1 cellular context compared by ENCODE assay signal in the genomic region with DNA sequence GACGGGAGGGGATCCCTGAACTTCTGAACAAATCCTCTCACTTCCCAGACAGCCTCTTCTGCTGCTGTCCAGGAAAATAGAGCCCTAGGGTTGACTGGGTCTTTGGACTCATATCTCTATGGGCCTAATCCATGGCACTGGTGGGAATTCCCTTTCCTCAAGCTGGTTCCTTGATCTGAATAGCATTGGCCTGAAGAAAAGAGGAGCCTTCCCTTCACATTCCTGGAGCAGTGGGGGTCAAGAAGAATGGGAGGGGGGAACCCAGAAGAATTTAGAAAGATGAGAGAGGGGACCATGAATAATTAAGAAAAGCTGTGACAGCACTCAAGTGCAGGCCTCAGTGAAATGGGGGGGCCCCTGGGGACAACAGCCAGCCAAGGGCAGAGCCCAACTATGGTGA.
TF ChIP-seq lines count a peak whose summit lies in the region.

No MANE protein-coding gene starts in this region.

TF ChIP-seq in WTC11, 78 proteins besides CTCF, POLR2A, EP300 and RAD21 (continued from another document):
- TF ChIP-seq, protein P1, sequence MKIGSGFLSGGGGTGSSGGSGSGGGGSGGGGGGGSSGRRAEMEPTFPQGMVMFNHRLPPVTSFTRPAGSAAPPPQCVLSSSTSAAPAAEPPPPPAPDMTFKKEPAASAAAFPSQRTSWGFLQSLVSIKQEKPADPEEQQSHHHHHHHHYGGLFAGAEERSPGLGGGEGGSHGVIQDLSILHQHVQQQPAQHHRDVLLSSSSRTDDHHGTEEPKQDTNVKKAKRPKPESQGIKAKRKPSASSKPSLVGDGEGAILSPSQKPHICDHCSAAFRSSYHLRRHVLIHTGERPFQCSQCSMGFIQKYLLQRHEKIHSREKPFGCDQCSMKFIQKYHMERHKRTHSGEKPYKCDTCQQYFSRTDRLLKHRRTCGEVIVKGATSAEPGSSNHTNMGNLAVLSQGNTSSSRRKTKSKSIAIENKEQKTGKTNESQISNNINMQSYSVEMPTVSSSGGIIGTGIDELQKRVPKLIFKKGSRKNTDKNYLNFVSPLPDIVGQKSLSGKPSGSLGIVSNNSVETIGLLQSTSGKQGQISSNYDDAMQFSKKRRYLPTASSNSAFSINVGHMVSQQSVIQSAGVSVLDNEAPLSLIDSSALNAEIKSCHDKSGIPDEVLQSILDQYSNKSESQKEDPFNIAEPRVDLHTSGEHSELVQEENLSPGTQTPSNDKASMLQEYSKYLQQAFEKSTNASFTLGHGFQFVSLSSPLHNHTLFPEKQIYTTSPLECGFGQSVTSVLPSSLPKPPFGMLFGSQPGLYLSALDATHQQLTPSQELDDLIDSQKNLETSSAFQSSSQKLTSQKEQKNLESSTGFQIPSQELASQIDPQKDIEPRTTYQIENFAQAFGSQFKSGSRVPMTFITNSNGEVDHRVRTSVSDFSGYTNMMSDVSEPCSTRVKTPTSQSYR (CRISPR knock-in tag; IDR thresholded peaks at IDR 0.05), result no peak
- no peak for TF ChIP-seq HMGA2 (CRISPR knock-in tag; IDR thresholded peaks at IDR 0.05)
TF ChIP-seq in WTC11: peak in this region for 0.
